ENCODE assay signal across 1 cellular context in genomic region chrX:55014897-55015299, GRCh38.
TF ChIP-seq lines count a peak whose summit lies in the region.

No MANE protein-coding gene starts in this region.

TF ChIP-seq in K562, 482 proteins besides CTCF, POLR2A, EP300 and RAD21 (continued from another document and continues in another):
- TF ChIP-seq ZBTB40 (IDR thresholded peaks at IDR 0.05) (no peak), ZBTB40 (CRISPR knock-in tag; IDR thresholded peaks at IDR 0.05) (no peak), YY1 (IDR thresholded peaks at IDR 0.05; ENCODE audit: borderline replicate concordance in 1 of 3, control insufficient read depth in 1 of 3, extremely low read depth in 1 of 3, insufficient read depth in 3 of 3, insufficient read length in 1 of 3, insufficient replicate concordance in 2 of 3, low read depth in 1 of 3, low read length in 2 of 3) (no peak), ZSCAN29 (IDR thresholded peaks at IDR 0.05) (no peak), MEF2D (tag; conservative IDR thresholded peaks at IDR 0.05; ENCODE audit: low read depth) (peak; percentile 47; the same call in 1 of the 2 replicates), SREBF2 (CRISPR knock-in tag; IDR thresholded peaks at IDR 0.05) (no peak), ZNF316 (IDR thresholded peaks at IDR 0.05) (no peak), ZBTB26 (CRISPR knock-in tag; IDR thresholded peaks at IDR 0.05) (no peak), ZHX1 (conservative IDR thresholded peaks at IDR 0.05; ENCODE audit: low read length) (no peak), KAT8 (IDR thresholded peaks at IDR 0.05; ENCODE audit: low read depth) (no peak), MXI1 (IDR thresholded peaks at IDR 0.05; ENCODE audit: low read depth, low read length) (peak; percentile 25; the same call in 1 of the 2 replicates), ARID1B (IDR thresholded peaks at IDR 0.05) (peak; percentile 98), GTF2E2 (tag; IDR thresholded peaks at IDR 0.05) (no peak), NR4A1 (CRISPR knock-in tag; IDR thresholded peaks at IDR 0.05) (no peak), NR4A1 (tag; IDR thresholded peaks at IDR 0.05) (peak; percentile 75; the same call in 1 of the 2 replicates), COPS2 (conservative IDR thresholded peaks at IDR 0.05) (no peak), L3MBTL2 (IDR thresholded peaks at IDR 0.05) (peak; percentile 56; the same call in 1 of the 2 replicates), ZNF561 (CRISPR knock-in tag; conservative IDR thresholded peaks at IDR 0.05) (no peak), ZNF766 (CRISPR knock-in tag; conservative IDR thresholded peaks at IDR 0.05) (peak; percentile 92), SMARCA4 (IDR thresholded peaks at IDR 0.05) (peak; percentile 93), GATAD2B (IDR thresholded peaks at IDR 0.05; ENCODE audit: borderline replicate concordance) (peak; percentile 21; the same call in 1 of the 2 replicates), MCM5 (IDR thresholded peaks at IDR 0.05; ENCODE audit: low read depth) (no peak), GTF3C2 (IDR thresholded peaks at IDR 0.05; ENCODE audit: borderline replicate concordance, extremely low read depth, insufficient read length) (no peak), RCOR1 (IDR thresholded peaks at IDR 0.05; ENCODE audit: borderline replicate concordance in 1 of 2, low read depth in 2 of 2, low read length in 2 of 2) (peak; percentile 72 to 89; a peak in 3 of 4 replicates), NCOA6 (IDR thresholded peaks at IDR 0.05) (no peak), PTTG1 (tag; IDR thresholded peaks at IDR 0.05; ENCODE audit: low read depth) (no peak), NBN (IDR thresholded peaks at IDR 0.05; ENCODE audit: low read depth) (peak; percentile 74; the same call in 1 of the 2 replicates), ZNF655 (CRISPR knock-in tag; IDR thresholded peaks at IDR 0.05) (no peak), WHSC1 (IDR thresholded peaks at IDR 0.05; ENCODE audit: low read length) (no peak), NEUROD1 (IDR thresholded peaks at IDR 0.05; ENCODE audit: borderline replicate concordance, low read depth, low read length, partially characterized antibody) (peak; percentile 47), ATF7 (IDR thresholded peaks at IDR 0.05) (peak; percentile 45; the same call in 1 of the 2 replicates), SOX6 (IDR thresholded peaks at IDR 0.05) (peak; percentile 96), ESRRB (CRISPR knock-in tag; IDR thresholded peaks at IDR 0.05; ENCODE audit: borderline replicate concordance) (no peak), RNF2 (IDR thresholded peaks at IDR 0.05) (peak; percentile 91)
- TF ChIP-seq, protein P1, sequence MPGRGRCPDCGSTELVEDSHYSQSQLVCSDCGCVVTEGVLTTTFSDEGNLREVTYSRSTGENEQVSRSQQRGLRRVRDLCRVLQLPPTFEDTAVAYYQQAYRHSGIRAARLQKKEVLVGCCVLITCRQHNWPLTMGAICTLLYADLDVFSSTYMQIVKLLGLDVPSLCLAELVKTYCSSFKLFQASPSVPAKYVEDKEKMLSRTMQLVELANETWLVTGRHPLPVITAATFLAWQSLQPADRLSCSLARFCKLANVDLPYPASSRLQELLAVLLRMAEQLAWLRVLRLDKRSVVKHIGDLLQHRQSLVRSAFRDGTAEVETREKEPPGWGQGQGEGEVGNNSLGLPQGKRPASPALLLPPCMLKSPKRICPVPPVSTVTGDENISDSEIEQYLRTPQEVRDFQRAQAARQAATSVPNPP (IDR thresholded peaks at IDR 0.05; ENCODE audit: borderline replicate concordance, insufficient read depth, insufficient read length), result no peak
- TF ChIP-seq, protein P2, sequence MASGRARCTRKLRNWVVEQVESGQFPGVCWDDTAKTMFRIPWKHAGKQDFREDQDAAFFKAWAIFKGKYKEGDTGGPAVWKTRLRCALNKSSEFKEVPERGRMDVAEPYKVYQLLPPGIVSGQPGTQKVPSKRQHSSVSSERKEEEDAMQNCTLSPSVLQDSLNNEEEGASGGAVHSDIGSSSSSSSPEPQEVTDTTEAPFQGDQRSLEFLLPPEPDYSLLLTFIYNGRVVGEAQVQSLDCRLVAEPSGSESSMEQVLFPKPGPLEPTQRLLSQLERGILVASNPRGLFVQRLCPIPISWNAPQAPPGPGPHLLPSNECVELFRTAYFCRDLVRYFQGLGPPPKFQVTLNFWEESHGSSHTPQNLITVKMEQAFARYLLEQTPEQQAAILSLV (tag; IDR thresholded peaks at IDR 0.05), result no peak
- TF ChIP-seq, protein P3, sequence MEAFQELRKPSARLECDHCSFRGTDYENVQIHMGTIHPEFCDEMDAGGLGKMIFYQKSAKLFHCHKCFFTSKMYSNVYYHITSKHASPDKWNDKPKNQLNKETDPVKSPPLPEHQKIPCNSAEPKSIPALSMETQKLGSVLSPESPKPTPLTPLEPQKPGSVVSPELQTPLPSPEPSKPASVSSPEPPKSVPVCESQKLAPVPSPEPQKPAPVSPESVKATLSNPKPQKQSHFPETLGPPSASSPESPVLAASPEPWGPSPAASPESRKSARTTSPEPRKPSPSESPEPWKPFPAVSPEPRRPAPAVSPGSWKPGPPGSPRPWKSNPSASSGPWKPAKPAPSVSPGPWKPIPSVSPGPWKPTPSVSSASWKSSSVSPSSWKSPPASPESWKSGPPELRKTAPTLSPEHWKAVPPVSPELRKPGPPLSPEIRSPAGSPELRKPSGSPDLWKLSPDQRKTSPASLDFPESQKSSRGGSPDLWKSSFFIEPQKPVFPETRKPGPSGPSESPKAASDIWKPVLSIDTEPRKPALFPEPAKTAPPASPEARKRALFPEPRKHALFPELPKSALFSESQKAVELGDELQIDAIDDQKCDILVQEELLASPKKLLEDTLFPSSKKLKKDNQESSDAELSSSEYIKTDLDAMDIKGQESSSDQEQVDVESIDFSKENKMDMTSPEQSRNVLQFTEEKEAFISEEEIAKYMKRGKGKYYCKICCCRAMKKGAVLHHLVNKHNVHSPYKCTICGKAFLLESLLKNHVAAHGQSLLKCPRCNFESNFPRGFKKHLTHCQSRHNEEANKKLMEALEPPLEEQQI (IDR thresholded peaks at IDR 0.05), result peak; percentile 74; the same call in 1 of the 2 replicates
